ENCODE assay signal across 8 cellular contexts in genomic region chr16:1363501-1364041, GRCh38. TPM values are rescaled to one million over a fixed set of nuclear protein-coding genes. Genes with fewer than 3 reads are reported as not detected.
DNase-seq lines count a peak whose midpoint lies in the region; TF ChIP-seq lines count a peak whose summit lies in the region.

No MANE protein-coding gene starts in this region.

- no peak overlapping the region; a peak in 1 of 5 replicates for H3K4me3 Mint-ChIP-seq in H9
- no peak overlapping the region for H3K4me3 Mint-ChIP-seq in activated naive CD4-positive, alpha-beta T cell treated with anti-CD3 and anti-CD28 coated beads for 36 hours

- H3K27me3 Mint-ChIP-seq in H9 (ENCODE audit: low read depth), result no peaks in the 10 kb centered on the region
- H3K27me3 Mint-ChIP-seq in activated naive CD4-positive, alpha-beta T cell treated with anti-CD3 and anti-CD28 coated beads for 36 hours (ENCODE audit: low read depth), result no peaks in the 10 kb centered on the region

- no peaks in the 10 kb centered on the region for H3K23me2 ChIP-seq in H9 (ENCODE audit: insufficient read length, low read depth, low read length, poor library complexity, severe bottlenecking)

- H2AFZ ChIP-seq in H9 (ENCODE audit: low read length), result no peak overlapping the region

- peak; percentile 92 for TF ChIP-seq CTCF in C4-2B (conservative IDR thresholded peaks at IDR 0.05)
- peak; percentile 93 for TF ChIP-seq CTCF in H9 (conservative IDR thresholded peaks at IDR 0.05)
- TF ChIP-seq CTCF in spleen (IDR thresholded peaks at IDR 0.05 in 8 of 11, conservative IDR thresholded peaks at IDR 0.05 in 3 of 11), result peak; percentile 57 to 91 (median 82)

- no peaks in the 10 kb centered on the region for H4K20me1 ChIP-seq in H9 (ENCODE audit: control insufficient read depth, insufficient read depth, insufficient read length)

- 0 out of 2 replicates have a peak, but pooled peaks cover 2% of the 10 kb centered on the region for H3K79me2 ChIP-seq in H9 (ENCODE audit: insufficient read depth, low read length)

- no peak overlapping the region for H3K9ac ChIP-seq in H9 (ENCODE audit: extremely low read depth, insufficient read length, low read length)

- H2BK20ac ChIP-seq in H9 (ENCODE audit: low read depth, low read length, poor library complexity, severe bottlenecking), result no peak overlapping the region

- no peak overlapping the region for H3K18ac ChIP-seq in H9 (ENCODE audit: insufficient read length, low read depth, low read length)

- H3K23ac ChIP-seq in H9 (ENCODE audit: insufficient read length, low read depth, low read length), result no peak overlapping the region

- H2BK12ac ChIP-seq in H9 (ENCODE audit: insufficient read length, low read depth, low read length), result no peak overlapping the region

- no peak overlapping the region for H3K27ac ChIP-seq in C4-2B
- H3K27ac ChIP-seq in H9 (ENCODE audit: insufficient read length, low read depth, low read length), result no peak overlapping the region
- 0 out of 2 replicates have a peak overlapping the region, but pooled peaks have one; percentile 12 for H3K27ac ChIP-seq in SJCRH30
- H3K27ac ChIP-seq in spleen, result peak overlapping the region in 3 of 8 donors; percentile 6 to 36 (median 10)

- peak overlapping the region in 1 of 3 experiments; percentile 77; a peak in 1 of 7 replicates for H3K27ac Mint-ChIP-seq in H9
- H3K27ac Mint-ChIP-seq in activated naive CD4-positive, alpha-beta T cell treated with anti-CD3 and anti-CD28 coated beads for 36 hours, result peak overlapping the region; percentile 46

- H2BK5ac ChIP-seq in H9 (ENCODE audit: insufficient read length, low read length), result no peak overlapping the region

- H3K27me3 ChIP-seq in H9 (ENCODE audit: insufficient read depth, low read length) (no peaks in the 10 kb centered on the region), SJCRH30 (no peaks in the 10 kb centered on the region), spleen (replicated peaks in 1 of 7) (no peaks in the 10 kb centered on the region)

- DNase-seq in H9 (peak; percentile 81), SJCRH30 (peak; percentile 53 to 67), cardiac septum (ENCODE audit: low spot score) (peak; percentile 84), spleen (peak; percentile 93), RKO (ENCODE audit: low spot score) (no peak), dedifferentiated amniotic fluid mesenchymal stem cell (ENCODE audit: extremely low spot score) (no peak)
- DNase-seq in activated naive CD4-positive, alpha-beta T cell treated with anti-CD3 and anti-CD28 coated beads for 36 hours, result peak; percentile 79

- WGBS in H9 (ENCODE audit: extremely low coverage, insufficient read length, low lambda C conversion rate), result no CpG with 5 or more reads among the region's 18 CpGs
- 46 to 66% (median 50%) methylated on average over 10 to 18 of the region's 18 CpGs for WGBS in spleen, 5 donors

- H3K4me1 Mint-ChIP-seq in H9, result no peaks in the 10 kb centered on the region
- H3K4me1 Mint-ChIP-seq in activated naive CD4-positive, alpha-beta T cell treated with anti-CD3 and anti-CD28 coated beads for 36 hours (ENCODE audit: low read depth), result peaks cover 2% of the 10 kb centered on the region

- no peak overlapping the region for H2AK5ac ChIP-seq in H9 (ENCODE audit: insufficient read length, low read length)

- peaks cover 17% of the 10 kb centered on the region for H3K36me3 ChIP-seq in SJCRH30
- H3K36me3 ChIP-seq in spleen, result peaks cover 3 to 98% (median 74%) of the 10 kb centered on the region in 6 donors

- intact Hi-C loops in activated naive CD4-positive, alpha-beta T cell treated with anti-CD3 and anti-CD28 coated beads for 36 hours (cut with micrococcal nuclease), result loop anchor here (1.0 kb wide), 3 partner anchors 45 to 175 kb away; no protein-coding TSS in a partner anchor
- intact Hi-C loops in cardiac septum (cut with DNase I), result no loop called here
- intact Hi-C loops in spleen (cut with DNase I; ENCODE audit: low total_unique reads), result no loop called here

- H3K14ac ChIP-seq in H9 (ENCODE audit: insufficient read depth, low read length), result no peak overlapping the region

- H3T11ph ChIP-seq in H9 (ENCODE audit: low read length), result no peak overlapping the region

- CTCF ChIA-PET in activated naive CD4-positive, alpha-beta T cell treated with anti-CD3 and anti-CD28 coated beads for 36 hours (lab: Charles Lee), result interaction anchor here (0.6 to 2.6 kb wide), 19 partner anchors 10 to 776 kb away, joined by 3 to 11 read pairs (median 3); no protein-coding TSS in a partner anchor

- no peaks in the 10 kb centered on the region for H3K4me1 ChIP-seq in H9 (ENCODE audit: insufficient read depth, low read length)
- H3K4me1 ChIP-seq in SJCRH30, result peaks cover 7% of the 10 kb centered on the region
- H3K4me1 ChIP-seq in spleen, result peaks cover 0 to 18% (median 7%) of the 10 kb centered on the region in 6 donors

- H4K91ac ChIP-seq in H9 (ENCODE audit: insufficient read length, low read depth, low read length), result no peak overlapping the region

- no peak overlapping the region for H4K8ac ChIP-seq in H9 (replicated peaks; ENCODE audit: insufficient read length, low read depth, low read length)

- no peak overlapping the region for H3K56ac ChIP-seq in H9 (ENCODE audit: insufficient read length, low read depth, low read length)

- H3K9me3 ChIP-seq in H9 (ENCODE audit: control insufficient read depth, low read depth, low read length) (no peaks in the 10 kb centered on the region), SJCRH30 (replicated peaks) (no peaks in the 10 kb centered on the region), spleen (no peaks in the 10 kb centered on the region)

- H3K4ac ChIP-seq in H9 (ENCODE audit: low read depth, low read length), result no peak overlapping the region

- no peak overlapping the region for H4K5ac ChIP-seq in H9 (ENCODE audit: insufficient read length, low read depth, low read length)

- H3K4me3 ChIP-seq in SJCRH30, result no peak overlapping the region
- no peak overlapping the region for H3K4me3 ChIP-seq in spleen

- H2BK120ac ChIP-seq in H9 (ENCODE audit: low read depth, low read length, poor library complexity, severe bottlenecking), result no peak overlapping the region

- H2BK15ac ChIP-seq in H9 (ENCODE audit: low read depth, low read length), result no peak overlapping the region

- H3K36me3 Mint-ChIP-seq in H9 (ENCODE audit: insufficient read depth in 1 of 3, low read depth in 3 of 3), result peaks cover 18 to 49% (median 37%) of the 10 kb centered on the region in 3 experiments; a peak in 6 of 7 replicates
- H3K36me3 Mint-ChIP-seq in activated naive CD4-positive, alpha-beta T cell treated with anti-CD3 and anti-CD28 coated beads for 36 hours (ENCODE audit: low read depth), result peaks cover 17% of the 10 kb centered on the region

- H3K4me2 ChIP-seq in H9 (ENCODE audit: insufficient read depth, insufficient read length, low read length), result no peak overlapping the region

- no peaks in the 10 kb centered on the region for H3K79me1 ChIP-seq in H9 (ENCODE audit: insufficient read depth, low read depth, low read length, poor library complexity, severe bottlenecking)

- H3K9me3 Mint-ChIP-seq in H9, result no peaks in the 10 kb centered on the region
- no peaks in the 10 kb centered on the region for H3K9me3 Mint-ChIP-seq in activated naive CD4-positive, alpha-beta T cell treated with anti-CD3 and anti-CD28 coated beads for 36 hours

- TF ChIP-seq POLR2A in spleen (IDR thresholded peaks at IDR 0.05), result no peak

RNA-seq across cellular contexts. Expression of gene GNPTG, which starts 11.8 kb away (rescaled TPM):
- 29.4 and 29.7 TPM in 2 replicates for total RNA-seq in H9 (2021)
- 15.5 and 16.0 TPM in 2 replicates for total RNA-seq in SJCRH30 (2014; rRNA removed; shearing (Covaris generic))
- total RNA-seq in activated naive CD4-positive, alpha-beta T cell treated with anti-CD3 and anti-CD28 coated beads for 36 hours, result 10 to 100 TPM; 15.9 to 17.3 TPM
- 32.3 TPM for total RNA-seq in cardiac septum
- total RNA-seq in spleen, result 10 to 100 TPM; 60.4 to 80.6 (median 73.4) TPM
- 10 to 100 TPM; 55.6 to 62.8 (median 56.7) TPM for polyA plus RNA-seq in spleen

RNA-seq across cellular contexts. Expression of gene TSR3, which starts 11.9 kb away (rescaled TPM):
- total RNA-seq in H9 (2021) (58.8 and 65.0 TPM in 2 replicates), cardiac septum (55.0 TPM), spleen (10 to 100 TPM; 31.1 to 73.1 (median 41.5) TPM)
- total RNA-seq in SJCRH30 (2014; rRNA removed; shearing (Covaris generic)), result 48.3 and 50.5 TPM in 2 replicates
- 10 to 100 TPM; 48.5 to 50.7 TPM for total RNA-seq in activated naive CD4-positive, alpha-beta T cell treated with anti-CD3 and anti-CD28 coated beads for 36 hours
- polyA plus RNA-seq in spleen, result 10 to 100 TPM; 38.0 to 65.9 (median 55.2) TPM

RNA-seq across cellular contexts. Expression of gene BAIAP3, which starts 30.1 kb away (rescaled TPM):
- total RNA-seq in H9 (2021), result 5.9 and 6.8 TPM in 2 replicates
- 0.13 and 0.34 TPM in 2 replicates for total RNA-seq in SJCRH30 (2014; rRNA removed; shearing (Covaris generic))
- under 1 TPM; 0.10 to 0.37 TPM for total RNA-seq in activated naive CD4-positive, alpha-beta T cell treated with anti-CD3 and anti-CD28 coated beads for 36 hours
- total RNA-seq in cardiac septum, result 3.8 TPM
- 10 to 100 TPM in 2 of 7 donors, 1 to 10 TPM in 5; 5.0 to 15.7 (median 6.7) TPM for total RNA-seq in spleen
- polyA plus RNA-seq in spleen, result 1 to 10 TPM; 2.7 to 7.3 (median 3.0) TPM

RNA-seq across cellular contexts. Expression of gene UNKL, which starts 50.9 kb away (rescaled TPM):
- total RNA-seq in H9 (2021) (32.0 and 33.3 TPM in 2 replicates), cardiac septum (7.4 TPM), spleen (10 to 100 TPM; 34.8 to 80.0 (median 51.6) TPM)
- total RNA-seq in SJCRH30 (2014; rRNA removed; shearing (Covaris generic)), result 8.7 and 9.8 TPM in 2 replicates
- total RNA-seq in activated naive CD4-positive, alpha-beta T cell treated with anti-CD3 and anti-CD28 coated beads for 36 hours, result 10 to 100 TPM; 35.9 to 38.4 TPM
- polyA plus RNA-seq in spleen, result 10 to 100 TPM in 1 of 3 donors, 1 to 10 TPM in 2; 6.6 to 17.1 (median 8.2) TPM

RNA-seq across cellular contexts. Expression of gene UBE2I, which starts 54.1 kb away (rescaled TPM):
- 286 and 290 TPM in 2 replicates for total RNA-seq in H9 (2021)
- 163 and 181 TPM in 2 replicates for total RNA-seq in SJCRH30 (2014; rRNA removed; shearing (Covaris generic))
- total RNA-seq in activated naive CD4-positive, alpha-beta T cell treated with anti-CD3 and anti-CD28 coated beads for 36 hours, result 100 to 1,000 TPM; 273 to 297 TPM
- total RNA-seq in cardiac septum, result 86.6 TPM
- 100 to 1,000 TPM; 101 to 142 (median 129) TPM for total RNA-seq in spleen
- 10 to 100 TPM; 78.1 to 94.9 (median 83.7) TPM for polyA plus RNA-seq in spleen

Comparison
In these comparisons a context has a peak if more than half of its experiments do, and no peak if none do; other contexts are left out.
1. DNase-seq: peak in H9 (single experiment), SJCRH30 (2 of 2), activated naive CD4-positive, alpha-beta T cell treated with anti-CD3 and anti-CD28 coated beads for 36 hours (single experiment), cardiac septum (single experiment) and spleen (single experiment); none in RKO (single experiment) and dedifferentiated amniotic fluid mesenchymal stem cell (single experiment).
2. Peak in every context shown above with its lines, with median percentiles within 50 percentile points of each other: CTCF ChIP-seq.